ENCODE assay signal across 1 cellular context in the genomic region with DNA sequence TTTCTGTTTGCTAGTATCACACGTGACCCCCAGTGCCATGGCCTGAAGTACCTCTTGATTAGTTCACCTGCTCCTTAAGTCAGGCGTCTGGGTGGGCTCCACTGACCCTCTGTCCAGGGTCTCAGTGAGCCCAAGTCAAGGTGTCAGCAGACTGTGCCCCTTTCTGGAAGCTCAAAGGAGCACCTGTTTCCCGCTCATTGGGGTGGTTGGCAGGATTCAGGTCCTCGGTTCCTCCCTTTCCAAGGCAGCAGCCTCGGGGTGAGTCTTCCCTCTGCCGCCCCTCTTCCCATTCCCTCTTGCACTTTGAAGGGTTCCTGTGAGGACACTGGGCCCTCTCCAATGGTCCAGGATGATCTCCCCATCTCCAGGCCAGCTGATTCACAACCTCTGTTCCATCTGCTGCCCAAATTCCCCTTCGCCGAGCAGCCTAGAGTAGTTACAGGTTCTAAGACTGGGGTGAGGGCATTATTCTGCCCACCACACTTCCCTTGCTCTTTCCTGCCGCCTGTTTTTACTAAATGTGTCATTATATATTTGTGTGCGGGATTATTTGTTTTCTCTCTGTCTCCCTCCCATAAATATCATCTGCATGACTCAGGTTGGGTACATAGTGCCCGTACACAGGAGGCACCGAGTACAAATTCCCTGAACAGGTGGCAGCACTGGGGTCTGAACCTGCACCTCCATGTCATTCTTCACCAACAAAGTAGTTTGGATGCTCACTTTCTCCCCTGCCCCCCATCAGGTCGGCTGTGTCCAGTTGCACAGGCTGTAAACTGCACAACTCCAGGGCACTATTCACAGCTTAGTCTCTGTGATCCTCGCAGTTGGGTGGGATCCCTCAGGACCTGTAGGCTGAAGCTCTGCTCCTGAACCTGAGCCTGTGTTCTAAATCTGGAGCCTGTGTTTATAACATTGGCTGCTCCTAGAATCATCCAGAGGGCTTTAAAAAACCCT.
TF ChIP-seq lines count a peak whose summit lies in the region.

No MANE protein-coding gene starts in this region.

TF ChIP-seq in K562, 482 proteins besides CTCF, POLR2A, EP300 and RAD21:
- TF ChIP-seq PHF8 (IDR thresholded peaks at IDR 0.05; ENCODE audit: borderline replicate concordance, low read length) (no peak), ZNF24 (IDR thresholded peaks at IDR 0.05) (0 out of 2 replicates have a peak, but pooled peaks have one; percentile 2), NUFIP1 (IDR thresholded peaks at IDR 0.05; ENCODE audit: partially characterized antibody) (no peak), BCOR (IDR thresholded peaks at IDR 0.05) (peak; percentile 78), RBM25 (IDR thresholded peaks at IDR 0.05; ENCODE audit: low read depth, low read length, severe bottlenecking) (peak; percentile 88), SMARCA5 (IDR thresholded peaks at IDR 0.05) (peak; percentile 73; the same call in 1 of the 2 replicates), ZNF740 (CRISPR knock-in tag; IDR thresholded peaks at IDR 0.05) (0 out of 2 replicates have a peak, but pooled peaks have one; percentile 45), ZNF740 (tag; IDR thresholded peaks at IDR 0.05) (no peak), HLTF (IDR thresholded peaks at IDR 0.05) (peak; percentile 79; the same call in 1 of the 2 replicates)
- TF ChIP-seq, protein P1, sequence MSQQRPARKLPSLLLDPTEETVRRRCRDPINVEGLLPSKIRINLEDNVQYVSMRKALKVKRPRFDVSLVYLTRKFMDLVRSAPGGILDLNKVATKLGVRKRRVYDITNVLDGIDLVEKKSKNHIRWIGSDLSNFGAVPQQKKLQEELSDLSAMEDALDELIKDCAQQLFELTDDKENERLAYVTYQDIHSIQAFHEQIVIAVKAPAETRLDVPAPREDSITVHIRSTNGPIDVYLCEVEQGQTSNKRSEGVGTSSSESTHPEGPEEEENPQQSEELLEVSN (IDR thresholded peaks at IDR 0.05; ENCODE audit: borderline replicate concordance in 1 of 2, extremely low read depth in 1 of 2, insufficient read depth in 1 of 2, insufficient read length in 1 of 2, low read depth in 1 of 2, low read length in 1 of 2, poor library complexity in 1 of 2, severe bottlenecking in 1 of 2), result peak in 1 of 2 experiments; percentile 17
